1 cellular context compared by ENCODE assay signal in the genomic region with DNA sequence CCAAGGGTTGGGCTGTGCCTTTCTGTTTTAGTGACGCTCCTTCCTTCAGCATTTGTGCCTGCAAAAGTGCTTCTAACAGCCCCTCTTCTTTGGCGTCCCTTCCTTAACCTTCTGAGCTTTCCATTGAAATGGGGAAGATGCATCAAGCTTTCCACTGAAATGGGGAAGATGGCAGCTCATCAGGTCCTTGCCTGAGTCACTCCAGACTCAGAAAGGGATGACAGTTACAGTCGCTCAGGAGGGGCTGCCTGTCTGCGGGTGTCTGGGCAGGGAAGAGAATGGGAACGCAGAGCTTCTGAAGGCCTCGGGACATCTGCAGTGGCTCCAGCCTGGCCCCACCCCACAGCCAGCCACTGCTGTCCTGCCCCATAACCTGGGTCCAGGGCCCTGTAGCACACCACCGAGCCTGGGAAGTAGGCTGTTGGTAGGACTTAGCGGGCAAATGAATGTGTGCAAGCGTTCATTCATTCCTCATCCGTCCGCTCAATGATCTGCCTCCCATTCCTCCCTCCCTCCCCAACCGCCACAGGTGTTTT.
TF ChIP-seq lines count a peak whose summit lies in the region.

No MANE protein-coding gene starts in this region.

TF ChIP-seq in IMR-90, 13 proteins besides CTCF, POLR2A, EP300 and RAD21:
- TF ChIP-seq CHD1 (IDR thresholded peaks at IDR 0.05; ENCODE audit: low read depth, low read length) (no peak), CEBPB (IDR thresholded peaks at IDR 0.05; ENCODE audit: low read depth, low read length) (no peak), NFE2L2 (IDR thresholded peaks at IDR 0.05; ENCODE audit: low read depth, low read length) (no peak), MXI1 (IDR thresholded peaks at IDR 0.05; ENCODE audit: borderline replicate concordance, low read depth, low read length) (no peak), MAFK (IDR thresholded peaks at IDR 0.05; ENCODE audit: low read depth, low read length) (no peak), FOS (IDR thresholded peaks at IDR 0.05; ENCODE audit: low read depth, low read length) (no peak), BHLHE40 (IDR thresholded peaks at IDR 0.05; ENCODE audit: low read depth, low read length) (no peak), RCOR1 (IDR thresholded peaks at IDR 0.05; ENCODE audit: insufficient replicate concordance, low read length) (no peak), MAZ (IDR thresholded peaks at IDR 0.05; ENCODE audit: borderline replicate concordance, low read depth, low read length) (no peak)
- TF ChIP-seq, protein P1, sequence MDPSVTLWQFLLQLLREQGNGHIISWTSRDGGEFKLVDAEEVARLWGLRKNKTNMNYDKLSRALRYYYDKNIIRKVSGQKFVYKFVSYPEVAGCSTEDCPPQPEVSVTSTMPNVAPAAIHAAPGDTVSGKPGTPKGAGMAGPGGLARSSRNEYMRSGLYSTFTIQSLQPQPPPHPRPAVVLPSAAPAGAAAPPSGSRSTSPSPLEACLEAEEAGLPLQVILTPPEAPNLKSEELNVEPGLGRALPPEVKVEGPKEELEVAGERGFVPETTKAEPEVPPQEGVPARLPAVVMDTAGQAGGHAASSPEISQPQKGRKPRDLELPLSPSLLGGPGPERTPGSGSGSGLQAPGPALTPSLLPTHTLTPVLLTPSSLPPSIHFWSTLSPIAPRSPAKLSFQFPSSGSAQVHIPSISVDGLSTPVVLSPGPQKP (IDR thresholded peaks at IDR 0.05; ENCODE audit: borderline replicate concordance, low read depth, low read length) = no peak
